2 cellular contexts compared by ENCODE assay signal in genomic region chr20:50459124-50459918, GRCh38.
A peak's percentile ranks its signal among the peaks of the same experiment; 100 is the strongest.
TF ChIP-seq lines count a peak whose summit lies in the region.

No MANE protein-coding gene starts in this region.

TF ChIP-seq in HEK293, 187 proteins besides CTCF, POLR2A, EP300 and RAD21 (continues in another document):
- TF ChIP-seq ZNF366 (tag by site-specific recombination; conservative IDR thresholded peaks at IDR 0.05) (peak; percentile 100), OVOL3 (tag by site-specific recombination; IDR thresholded peaks at IDR 0.05) (no peak), ZNF2 (tag by site-specific recombination; IDR thresholded peaks at IDR 0.05) (no peak), ZNF157 (tag by site-specific recombination; IDR thresholded peaks at IDR 0.05) (no peak), KLF8 (tag by site-specific recombination; IDR thresholded peaks at IDR 0.05) (no peak), ZNF660 (tag by site-specific recombination; IDR thresholded peaks at IDR 0.05) (no peak), ZNF391 (tag by site-specific recombination; IDR thresholded peaks at IDR 0.05; ENCODE audit: borderline replicate concordance, low read depth) (no peak), ZNF580 (tag by site-specific recombination; IDR thresholded peaks at IDR 0.05) (no peak), ZNF211 (tag by site-specific recombination; IDR thresholded peaks at IDR 0.05; ENCODE audit: low read depth) (no peak), ZNF174 (tag by site-specific recombination; IDR thresholded peaks at IDR 0.05) (no peak), ZNF274 (IDR thresholded peaks at IDR 0.05; ENCODE audit: low read length) (no peak), ZNF274 (tag by site-specific recombination; IDR thresholded peaks at IDR 0.05; ENCODE audit: borderline replicate concordance) (peak; percentile 53), PRDM6 (tag by site-specific recombination; IDR thresholded peaks at IDR 0.05) (no peak), ATF2 (tag by site-specific recombination; IDR thresholded peaks at IDR 0.05; ENCODE audit: low read depth) (no peak), MZF1 (tag by site-specific recombination; IDR thresholded peaks at IDR 0.05; ENCODE audit: borderline replicate concordance) (no peak), ZNF37A (tag by site-specific recombination; IDR thresholded peaks at IDR 0.05) (no peak), ZNF555 (tag by site-specific recombination; conservative IDR thresholded peaks at IDR 0.05) (no peak), ZNF416 (tag by site-specific recombination; IDR thresholded peaks at IDR 0.05) (no peak), ZNF146 (tag by site-specific recombination; IDR thresholded peaks at IDR 0.05) (peak; percentile 17; the same call in 1 of the 2 replicates), ZNF311 (tag by site-specific recombination; IDR thresholded peaks at IDR 0.05; ENCODE audit: borderline replicate concordance) (peak; percentile 82; the same call in 1 of the 2 replicates), SP2 (tag by site-specific recombination; IDR thresholded peaks at IDR 0.05) (no peak), MYNN (tag by site-specific recombination; IDR thresholded peaks at IDR 0.05; ENCODE audit: borderline replicate concordance) (no peak), ZNF426 (tag by site-specific recombination; IDR thresholded peaks at IDR 0.05) (no peak), GFI1B (tag by site-specific recombination; IDR thresholded peaks at IDR 0.05) (no peak), ZNF585B (tag by site-specific recombination; IDR thresholded peaks at IDR 0.05) (no peak), ZNF692 (tag by site-specific recombination; IDR thresholded peaks at IDR 0.05) (no peak), ZNF530 (tag by site-specific recombination; IDR thresholded peaks at IDR 0.05; ENCODE audit: low read depth) (no peak), ZNF112 (tag by site-specific recombination; IDR thresholded peaks at IDR 0.05) (no peak), ZNF677 (tag by site-specific recombination; IDR thresholded peaks at IDR 0.05) (no peak), HOXA7 (CRISPR knock-in tag; IDR thresholded peaks at IDR 0.05; ENCODE audit: borderline replicate concordance) (no peak)

TF ChIP-seq in K562, 482 proteins besides CTCF, POLR2A, EP300 and RAD21 (continues in another document):
- TF ChIP-seq E4F1 (CRISPR knock-in tag; IDR thresholded peaks at IDR 0.05; ENCODE audit: borderline replicate concordance) (no peak), EHMT2 (IDR thresholded peaks at IDR 0.05) (peak; percentile 83; the same call in 1 of the 2 replicates), ZNF830 (CRISPR knock-in tag; IDR thresholded peaks at IDR 0.05) (no peak), ETV1 (tag; conservative IDR thresholded peaks at IDR 0.05; ENCODE audit: low read depth) (no peak), KDM5B (IDR thresholded peaks at IDR 0.05; ENCODE audit: insufficient replicate concordance, low read depth, low read length) (no peak), ZKSCAN3 (CRISPR knock-in tag; IDR thresholded peaks at IDR 0.05) (no peak), FOXO4 (CRISPR knock-in tag; IDR thresholded peaks at IDR 0.05) (no peak), NKRF (IDR thresholded peaks at IDR 0.05; ENCODE audit: borderline replicate concordance) (peak; percentile 25; the same call in 1 of the 2 replicates), MCM3 (IDR thresholded peaks at IDR 0.05) (peak; percentile 14; the same call in 1 of the 2 replicates), HMGXB4 (CRISPR knock-in tag; IDR thresholded peaks at IDR 0.05) (no peak), SAP30 (IDR thresholded peaks at IDR 0.05; ENCODE audit: borderline replicate concordance, insufficient read depth, low read depth, low read length, poor library complexity, severe bottlenecking) (no peak), KDM1A (IDR thresholded peaks at IDR 0.05) (peak; percentile 69 to 70), LARP7 (IDR thresholded peaks at IDR 0.05) (0 out of 2 replicates have a peak, but pooled peaks have one; percentile 17), ZBTB43 (CRISPR knock-in tag; IDR thresholded peaks at IDR 0.05) (no peak), PTRF (tag; IDR thresholded peaks at IDR 0.05) (no peak), ELF4 (CRISPR knock-in tag; IDR thresholded peaks at IDR 0.05) (0 out of 2 replicates have a peak, but pooled peaks have one; percentile 50), HDAC2 (IDR thresholded peaks at IDR 0.05) (peak; percentile 17; the same call in 1 of the 2 replicates), BACH1 (tag; IDR thresholded peaks at IDR 0.05) (no peak), YBX1 (IDR thresholded peaks at IDR 0.05) (0 out of 2 replicates have a peak, but pooled peaks have one; percentile 46), ZBTB34 (CRISPR knock-in tag; IDR thresholded peaks at IDR 0.05) (no peak), ZC3H11A (IDR thresholded peaks at IDR 0.05; ENCODE audit: low read depth, low read length) (no peak), ZNF436 (CRISPR knock-in tag; IDR thresholded peaks at IDR 0.05) (no peak), ARHGAP35 (IDR thresholded peaks at IDR 0.05; ENCODE audit: partially characterized antibody) (peak; percentile 48), HDAC1 (IDR thresholded peaks at IDR 0.05) (peak in 1 of 2 experiments; percentile 81; a peak in 2 of 4 replicates), TAF7 (tag; IDR thresholded peaks at IDR 0.05) (no peak), ZBTB5 (IDR thresholded peaks at IDR 0.05) (0 out of 2 replicates have a peak, but pooled peaks have one; percentile 54), TGIF2 (CRISPR knock-in tag; IDR thresholded peaks at IDR 0.05) (no peak), PKNOX1 (IDR thresholded peaks at IDR 0.05) (no peak), DNMT1 (IDR thresholded peaks at IDR 0.05) (no peak), ZBTB26 (CRISPR knock-in tag; IDR thresholded peaks at IDR 0.05) (peak; percentile 45; the same call in 1 of the 2 replicates), TAF15 (IDR thresholded peaks at IDR 0.05; ENCODE audit: low read depth, low read length) (no peak), OTX1 (CRISPR knock-in tag; IDR thresholded peaks at IDR 0.05) (peak; percentile 56; the same call in 1 of the 2 replicates), HBP1 (CRISPR knock-in tag; IDR thresholded peaks at IDR 0.05) (peak; percentile 33; the same call in 1 of the 2 replicates)
